24 cellular contexts compared by ENCODE assay signal in the genomic region with DNA sequence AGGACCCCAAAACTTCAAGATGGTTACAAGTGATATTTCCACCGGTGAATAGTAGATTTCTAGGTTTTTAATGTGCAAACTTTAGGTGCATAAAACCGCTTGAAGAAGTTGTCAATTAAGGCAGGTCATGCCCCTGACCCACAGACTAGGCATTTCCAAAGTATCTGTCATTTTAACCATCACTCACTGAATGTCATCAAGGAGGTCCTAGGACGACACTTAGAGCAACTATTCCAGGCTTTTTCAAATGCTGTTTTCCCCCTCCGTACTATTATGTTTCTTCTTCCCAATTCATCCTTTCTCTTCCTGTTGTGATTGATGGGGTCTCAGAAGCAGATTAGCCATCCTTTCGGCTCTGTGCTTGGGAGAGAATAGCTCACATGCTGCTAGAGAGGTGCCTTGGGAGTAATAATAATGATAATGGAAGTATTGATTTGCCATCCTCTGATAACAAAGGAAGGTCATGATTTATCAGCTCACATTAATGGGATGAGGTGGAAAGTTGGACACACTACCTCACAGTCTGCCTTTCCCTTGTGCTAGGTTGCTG.
"Had no signal": no experiment of that assay in that cellular context is flagged by ENCODE, and none has a peak within 500 bp of the region (broad histone marks: within the 10 kb centered on the region; RNA-seq: fewer than 3 reads in every experiment).

No MANE protein-coding gene starts in this region.

- H3K9me3 Mint-ChIP-seq: activated naive CD4-positive, alpha-beta T cell treated with anti-CD3 and anti-CD28 coated beads, Interleukin-2, amount 10 ng/mL, durations not matched to agents 7 days and 5 days; activated naive CD8-positive, alpha-beta T cell treated with anti-CD3 and anti-CD28 coated beads, Interleukin-2, amount 10 ng/mL, durations not matched to agents 7 days and 5 days; activated T-cell treated with anti-CD3 and anti-CD28 coated beads, Interleukin-2, amount 50 U/mL, for 4 hours; activated T-helper 17 cell treated with anti-CD3 and anti-CD28 coated beads, Interleukin-2, amount 50 U/mL, for 72 hours; T-helper 1 cell treated with Interleukin-12 subunit alpha and Interleukin-12 subunit beta and Interleukin-4 antibody, amounts not matched to agents 30 μg/mL and 1 μg/mL, for 36 hours had no signal

- H3K4me3 Mint-ChIP-seq: activated naive CD4-positive, alpha-beta T cell treated with anti-CD3 and anti-CD28 coated beads, Interleukin-2, amount 10 ng/mL, durations not matched to agents 7 days and 5 days; activated naive CD8-positive, alpha-beta T cell treated with anti-CD3 and anti-CD28 coated beads, Interleukin-2, amount 10 ng/mL, durations not matched to agents 7 days and 5 days; activated T-cell treated with anti-CD3 and anti-CD28 coated beads, Interleukin-2, amount 50 U/mL, for 4 hours; activated T-helper 17 cell treated with anti-CD3 and anti-CD28 coated beads, Interleukin-2, amount 50 U/mL, for 72 hours; T-helper 1 cell treated with Interleukin-12 subunit alpha and Interleukin-12 subunit beta and Interleukin-4 antibody, amounts not matched to agents 30 μg/mL and 1 μg/mL, for 36 hours had no signal

- H3K27ac Mint-ChIP-seq: activated naive CD4-positive, alpha-beta T cell treated with anti-CD3 and anti-CD28 coated beads, Interleukin-2, amount 10 ng/mL, durations not matched to agents 7 days and 5 days; activated naive CD8-positive, alpha-beta T cell treated with anti-CD3 and anti-CD28 coated beads, Interleukin-2, amount 10 ng/mL, durations not matched to agents 7 days and 5 days; activated T-helper 17 cell treated with anti-CD3 and anti-CD28 coated beads, Interleukin-2, amount 50 U/mL, for 72 hours; T-helper 1 cell treated with Interleukin-12 subunit alpha and Interleukin-12 subunit beta and Interleukin-4 antibody, amounts not matched to agents 30 μg/mL and 1 μg/mL, for 36 hours had no signal

- DNase-seq: activated CD4-positive, alpha-beta T cell treated with anti-CD3 and anti-CD28 coated beads for 48 hours; activated CD4-positive, alpha-beta T cell treated with anti-CD3 and anti-CD28 coated beads, Interleukin-2, amount 50 U/mL, for 4 hours; activated CD4-positive, CD25-positive, alpha-beta regulatory T cell treated with anti-CD3 and anti-CD28 coated beads, Interleukin-2, amount 50 U/mL, for 72 hours; activated CD8-positive, alpha-beta memory T cell treated with anti-CD3 and anti-CD28 coated beads for 24 hours; activated gamma-delta T cell treated with Interleukin-2 at 50 U/mL for 16 hours; activated naive CD4-positive, alpha-beta T cell treated with anti-CD3 and anti-CD28 coated beads, Interleukin-2, amount 10 ng/mL, durations not matched to agents 7 days and 5 days; activated naive CD8-positive, alpha-beta T cell treated with anti-CD3 and anti-CD28 coated beads, Interleukin-2, amount 10 ng/mL, durations not matched to agents 7 days and 5 days; activated T-cell treated with anti-CD3 and anti-CD28 coated beads, Interleukin-2, amount 50 U/mL, for 4 hours; aorta; caudate nucleus; colonic mucosa; NCI-H1092; NCI-H1417; NCI-H2029; NCI-H2107; NCI-H2171 treated with DMSO at 0.1 percent for 48 hours; NCI-H226; NCI-H526; NCI-H774; SW 1271 had no signal

- H3K27me3 Mint-ChIP-seq: activated naive CD4-positive, alpha-beta T cell treated with anti-CD3 and anti-CD28 coated beads, Interleukin-2, amount 10 ng/mL, durations not matched to agents 7 days and 5 days; activated naive CD8-positive, alpha-beta T cell treated with anti-CD3 and anti-CD28 coated beads, Interleukin-2, amount 10 ng/mL, durations not matched to agents 7 days and 5 days; activated T-helper 17 cell treated with anti-CD3 and anti-CD28 coated beads, Interleukin-2, amount 50 U/mL, for 72 hours had no signal

- ATAC-seq: activated T-cell treated with anti-CD3 and anti-CD28 coated beads, Interleukin-2, amount 50 U/mL, for 4 hours; activated T-helper 17 cell treated with anti-CD3 and anti-CD28 coated beads, Interleukin-2, amount 50 U/mL, for 72 hours; Right ventricle myocardium inferior; SK-N-SH treated with all-trans-retinoic acid at 6 μM for 48 hours had no signal
